In genomic region chr14:70897475-70897874, GRCh38 we compare ENCODE assay signal across 18 cellular contexts. TPM values are rescaled to one million over a fixed set of nuclear protein-coding genes. Genes with fewer than 3 reads are reported as not detected.
DNase-seq lines count a peak whose midpoint lies in the region; ATAC-seq and TF ChIP-seq lines count a peak whose summit lies in the region.
"Had no signal": no experiment of that assay in that cellular context is flagged by ENCODE, and none has a peak within 500 bp of the region (broad histone marks: within the 10 kb centered on the region; RNA-seq: fewer than 3 reads in every experiment).

No MANE protein-coding gene starts in this region.

- peaks cover 3% of the 10 kb centered on the region; the same call in 1 of the 2 replicates for H3K36me3 Mint-ChIP-seq in HFFc6 (ENCODE audit: low read depth)
- peaks cover 4% of the 10 kb centered on the region for H3K36me3 Mint-ChIP-seq in activated CD8-positive, alpha-beta memory T cell treated with anti-CD3 and anti-CD28 coated beads, Interleukin-2, amount 10 ng/mL, durations not matched to agents 7 days and 5 days
- H3K36me3 Mint-ChIP-seq: CD4-positive, alpha-beta memory T cell had no signal

- peak overlapping the region in 1 of 2 donors; percentile 50 for H3K9ac ChIP-seq in stomach smooth muscle (ENCODE audit: low read length in 2 of 2)

- TF ChIP-seq CTCF in HFFc6 (IDR thresholded peaks at IDR 0.05) (no peak), astrocyte of the cerebellum (IDR thresholded peaks at IDR 0.05; ENCODE audit: low read depth, low read length, missing control alignments) (no peak), fibroblast of villous mesenchyme (IDR thresholded peaks at IDR 0.05; ENCODE audit: insufficient read depth, low read depth, low read length) (no peak)

- peak overlapping the region; percentile 84 for H3K27ac ChIP-seq in stomach smooth muscle (ENCODE audit: low read length)
- H3K27ac ChIP-seq: HL-60, ovary had no signal

- H3K9me3 ChIP-seq in stomach smooth muscle (ENCODE audit: control insufficient read depth in 2 of 2, low read length in 2 of 2) = no peaks in the 10 kb centered on the region
- H3K9me3 ChIP-seq: ovary had no signal

- peaks cover 63% of the 10 kb centered on the region for H3K4me1 Mint-ChIP-seq in HFFc6 (ENCODE audit: low read depth)
- peaks cover 65% of the 10 kb centered on the region for H3K4me1 Mint-ChIP-seq in activated CD8-positive, alpha-beta memory T cell treated with anti-CD3 and anti-CD28 coated beads, Interleukin-2, amount 10 ng/mL, durations not matched to agents 7 days and 5 days

- H3K36me3 ChIP-seq in stomach smooth muscle (ENCODE audit: control insufficient read depth in 2 of 2, insufficient read depth in 2 of 2, low read length in 2 of 2) = no peaks in the 10 kb centered on the region
- H3K36me3 ChIP-seq: ovary had no signal

- H3K9me3 Mint-ChIP-seq in HFFc6 = peaks cover 10% of the 10 kb centered on the region
- H3K9me3 Mint-ChIP-seq in activated CD8-positive, alpha-beta memory T cell treated with anti-CD3 and anti-CD28 coated beads, Interleukin-2, amount 10 ng/mL, durations not matched to agents 7 days and 5 days (ENCODE audit: low read depth) = no peaks in the 10 kb centered on the region
- H3K9me3 Mint-ChIP-seq: CD4-positive, alpha-beta memory T cell had no signal

- no peak for ATAC-seq in activated CD8-positive, alpha-beta memory T cell treated with anti-CD3 and anti-CD28 coated beads, Interleukin-2, amount 10 ng/mL, durations not matched to agents 7 days and 5 days
- ATAC-seq: activated CD8-positive, alpha-beta T cell treated with anti-CD3 and anti-CD28 coated beads for 36 hours had no signal

- CTCF ChIA-PET in activated CD8-positive, alpha-beta memory T cell treated with anti-CD3 and anti-CD28 coated beads, Interleukin-2, amount 10 ng/mL, durations not matched to agents 7 days and 5 days (lab: Charles Lee) = interaction anchor here (3.4 kb wide), 1 partner anchor 9 kb away, joined by 23 read pairs; the partner anchor contains the start of gene PCNX1

- DNase-seq in HFFc6 (peak; percentile 67), astrocyte of the cerebellum (ENCODE audit: low read depth) (peak; percentile 74), fibroblast of villous mesenchyme (ENCODE audit: low read depth) (peak; percentile 65), NCI-H1694 treated with DMSO at 0.1 percent for 48 hours (lab: John Stamatoyannopoulos, UW) (no peak)
- no peak for DNase-seq in activated CD4-positive, CD25-positive, alpha-beta regulatory T cell treated with anti-CD3 and anti-CD28 coated beads, Interleukin-2, amount 50 U/mL, for 72 hours
- DNase-seq in activated CD8-positive, alpha-beta memory T cell treated with anti-CD3 and anti-CD28 coated beads, Interleukin-2, amount 10 ng/mL, durations not matched to agents 7 days and 5 days = no peak
- DNase-seq: activated CD8-positive, alpha-beta T cell treated with anti-CD3 and anti-CD28 coated beads for 36 hours; CD4-positive, alpha-beta memory T cell; effector memory CD4-positive, alpha-beta T cell; islet precursor cell; KBM-7; NCI-H1417; NCI-H345; ovary; SHP77 treated with DMSO at 0.1 percent for 48 hours; substantia nigra had no signal

- H3K27me3 Mint-ChIP-seq in HFFc6 (ENCODE audit: insufficient read depth) = no peaks in the 10 kb centered on the region
- peaks cover 5% of the 10 kb centered on the region for H3K27me3 Mint-ChIP-seq in activated CD8-positive, alpha-beta memory T cell treated with anti-CD3 and anti-CD28 coated beads, Interleukin-2, amount 10 ng/mL, durations not matched to agents 7 days and 5 days
- H3K27me3 Mint-ChIP-seq: CD4-positive, alpha-beta memory T cell had no signal

- peak overlapping the region; percentile 60 for H3K27ac Mint-ChIP-seq in HFFc6
- H3K27ac Mint-ChIP-seq in activated CD8-positive, alpha-beta memory T cell treated with anti-CD3 and anti-CD28 coated beads, Interleukin-2, amount 10 ng/mL, durations not matched to agents 7 days and 5 days = no peak overlapping the region
- H3K27ac Mint-ChIP-seq: activated CD8-positive, alpha-beta T cell treated with anti-CD3 and anti-CD28 coated beads for 36 hours had no signal

- peaks cover 24% of the 10 kb centered on the region for H3K4me1 ChIP-seq in stomach smooth muscle (ENCODE audit: control insufficient read depth, insufficient read depth, low read length)

- H3K4me3 Mint-ChIP-seq in HFFc6 = peak overlapping the region; percentile 2; the same call in 1 of the 2 replicates
- H3K4me3 Mint-ChIP-seq in activated CD8-positive, alpha-beta memory T cell treated with anti-CD3 and anti-CD28 coated beads, Interleukin-2, amount 10 ng/mL, durations not matched to agents 7 days and 5 days = no peak overlapping the region
- H3K4me3 Mint-ChIP-seq: activated CD8-positive, alpha-beta T cell treated with anti-CD3 and anti-CD28 coated beads for 36 hours; CD4-positive, alpha-beta memory T cell had no signal

- in situ Hi-C loops in astrocyte of the cerebellum (cut with HindIII; ENCODE audit: low sequenced_read_pairs) = no loop called here

- H3K4me3 ChIP-seq in astrocyte of the cerebellum (ENCODE audit: low read depth, low read length) (no peak overlapping the region), fibroblast of villous mesenchyme (ENCODE audit: low read depth, low read length) (no peak overlapping the region), stomach smooth muscle (ENCODE audit: low read length in 2 of 2) (peak overlapping the region in 1 of 2 donors; percentile 47)
- H3K4me3 ChIP-seq: ovary had no signal

- H3K27me3 ChIP-seq in stomach smooth muscle (ENCODE audit: control insufficient read depth in 1 of 2, insufficient read depth in 2 of 2, low read length in 2 of 2) = no peaks in the 10 kb centered on the region
- H3K27me3 ChIP-seq: ovary had no signal

RNA-seq across cellular contexts. Expression of gene PCNX1, which starts 9.8 kb away (rescaled TPM):
- 10 to 100 TPM; 35.1 to 49.6 (median 41.1) TPM for total RNA-seq in HFFc6 (2021; fragmentation: NEBNext Ultra II Directional; extraction: Animal tissue kit (Norgen Biotek cat#: 25700))
- 54.1 and 69.5 TPM in 2 replicates for total RNA-seq in fibroblast of villous mesenchyme
- total RNA-seq in activated CD8-positive, alpha-beta memory T cell treated with anti-CD3 and anti-CD28 coated beads, Interleukin-2, amount 10 ng/mL, durations not matched to agents 7 days and 5 days = 10 to 100 TPM; 64.4 to 69.2 TPM

Comparison
In these comparisons a context has a peak if more than half of its experiments do, and no peak if none do; other contexts are left out.
1. DNase-seq: peak in HFFc6 (single experiment), astrocyte of the cerebellum (single experiment) and fibroblast of villous mesenchyme (single experiment); none in activated CD4-positive, CD25-positive, alpha-beta regulatory T cell treated with anti-CD3 and anti-CD28 coated beads, Interleukin-2, amount 50 U/mL, for 72 hours (single experiment), NCI-H1694 treated with DMSO at 0.1 percent for 48 hours (single experiment) and activated CD8-positive, alpha-beta memory T cell treated with anti-CD3 and anti-CD28 coated beads, Interleukin-2, amount 10 ng/mL, durations not matched to agents 7 days and 5 days (single experiment).